In the genomic region with DNA sequence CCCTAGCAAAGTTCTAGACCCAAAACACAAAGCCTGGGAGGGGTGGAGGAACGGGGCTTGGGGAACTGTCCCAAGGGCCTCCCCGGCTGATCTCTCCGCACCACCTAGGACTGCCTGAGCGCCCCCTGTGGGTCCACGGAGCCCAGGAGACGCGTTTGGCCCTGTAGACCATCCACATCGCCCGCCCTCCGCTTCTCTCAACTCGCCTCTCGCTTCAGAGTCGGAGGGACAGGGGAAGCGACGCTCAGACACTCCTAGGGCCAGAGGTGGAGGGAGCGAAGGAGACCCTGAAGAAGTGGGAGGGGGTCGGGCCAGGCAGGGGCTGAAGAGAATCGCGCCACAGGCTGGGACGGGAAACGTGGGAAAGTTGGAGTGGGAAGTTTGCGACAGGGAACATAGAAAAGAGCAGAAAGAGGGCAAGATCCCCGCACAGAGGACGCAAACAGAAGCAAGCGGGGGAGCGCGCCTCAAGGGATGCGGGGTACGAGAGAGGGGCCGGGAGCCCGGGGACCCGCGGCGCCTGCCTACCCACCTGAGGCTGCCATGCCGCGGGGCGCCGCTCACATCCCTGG, we compare ENCODE assay signal across 1 cellular context.
TF ChIP-seq lines count a peak whose summit lies in the region.

No MANE protein-coding gene starts in this region.

TF ChIP-seq in SK-N-SH treated with all-trans-retinoic acid at 6 μM for 48 hours, 23 proteins besides CTCF, POLR2A, EP300 and RAD21 (continued from another document):
- TF ChIP-seq, protein P1, sequence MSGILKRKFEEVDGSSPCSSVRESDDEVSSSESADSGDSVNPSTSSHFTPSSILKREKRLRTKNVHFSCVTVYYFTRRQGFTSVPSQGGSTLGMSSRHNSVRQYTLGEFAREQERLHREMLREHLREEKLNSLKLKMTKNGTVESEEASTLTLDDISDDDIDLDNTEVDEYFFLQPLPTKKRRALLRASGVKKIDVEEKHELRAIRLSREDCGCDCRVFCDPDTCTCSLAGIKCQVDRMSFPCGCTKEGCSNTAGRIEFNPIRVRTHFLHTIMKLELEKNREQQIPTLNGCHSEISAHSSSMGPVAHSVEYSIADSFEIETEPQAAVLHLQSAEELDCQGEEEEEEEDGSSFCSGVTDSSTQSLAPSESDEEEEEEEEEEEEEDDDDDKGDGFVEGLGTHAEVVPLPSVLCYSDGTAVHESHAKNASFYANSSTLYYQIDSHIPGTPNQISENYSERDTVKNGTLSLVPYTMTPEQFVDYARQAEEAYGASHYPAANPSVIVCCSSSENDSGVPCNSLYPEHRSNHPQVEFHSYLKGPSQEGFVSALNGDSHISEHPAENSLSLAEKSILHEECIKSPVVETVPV (CRISPR knock-in tag; IDR thresholded peaks at IDR 0.05), result no peak
- TF ChIP-seq ESRRG (CRISPR knock-in tag; IDR thresholded peaks at IDR 0.05) (no peak), POU6F1 (CRISPR knock-in tag; IDR thresholded peaks at IDR 0.05; ENCODE audit: borderline replicate concordance, low read depth) (no peak), ZNF70 (CRISPR knock-in tag; IDR thresholded peaks at IDR 0.05) (no peak), ZNF565 (CRISPR knock-in tag; conservative IDR thresholded peaks at IDR 0.05; ENCODE audit: low read depth) (no peak), RARB (CRISPR knock-in tag; IDR thresholded peaks at IDR 0.05) (no peak), OSR1 (CRISPR knock-in tag; IDR thresholded peaks at IDR 0.05) (no peak)
